8 cellular contexts compared by ENCODE assay signal in genomic region chr20:9759392-9759791, GRCh38.
"Had no signal": no experiment of that assay in that cellular context is flagged by ENCODE, and none has a peak within 500 bp of the region (broad histone marks: within the 10 kb centered on the region; RNA-seq: fewer than 3 reads in every experiment).

No MANE protein-coding gene starts in this region.

- H3K9me3 ChIP-seq: HAP-1 had no signal

- H2AFZ ChIP-seq: GM23248 had no signal

- H3K27ac Mint-ChIP-seq: HFFc6, IgD-negative memory B cell had no signal

- DNase-seq: GM23248, H7, HFFc6 had no signal

- H3K4me3 ChIP-seq: GM23248, HAP-1 had no signal

- H3K4me3 Mint-ChIP-seq: HFFc6 had no signal

- H3K4me1 ChIP-seq: HAP-1 had no signal

- H3K27me3 Mint-ChIP-seq: IgD-negative memory B cell had no signal

- ATAC-seq: HCT116, HepG2 had no signal

- H3K36me3 Mint-ChIP-seq: IgD-negative memory B cell had no signal

- H3K9ac ChIP-seq: GM23248 had no signal

- FAIRE-seq: HepG2 had no signal

- H3K4me1 Mint-ChIP-seq: IgD-negative memory B cell had no signal

- H3K27ac ChIP-seq: GM23248, HL-60 had no signal

- H3K36me3 ChIP-seq: HAP-1 had no signal
